In the genomic region with DNA sequence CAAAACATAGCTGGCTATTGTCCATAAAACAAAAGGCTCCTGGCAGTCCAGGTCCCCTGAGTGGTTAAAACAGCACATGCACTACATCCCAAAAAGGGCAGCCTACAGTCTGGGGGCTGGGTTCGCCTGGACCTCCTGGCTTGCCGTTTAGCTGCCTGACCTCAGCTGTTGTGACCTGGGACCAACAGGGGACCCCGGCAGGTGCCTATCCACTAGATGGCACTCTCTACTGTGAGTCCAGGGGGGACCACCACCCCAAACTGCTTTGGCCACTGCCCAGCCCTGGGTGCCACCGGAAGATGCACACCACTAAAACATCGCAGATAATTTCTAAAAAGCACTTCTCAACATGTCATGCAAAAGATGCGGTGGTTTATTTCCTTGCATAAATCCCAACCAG, we compare ENCODE assay signal across 1 cellular context.
TF ChIP-seq lines count a peak whose summit lies in the region.

No MANE protein-coding gene starts in this region.

TF ChIP-seq in HepG2, 621 proteins besides CTCF, POLR2A, EP300 and RAD21:
- no peak for TF ChIP-seq ZC3H4 (CRISPR knock-in tag; IDR thresholded peaks at IDR 0.05; ENCODE audit: borderline replicate concordance)
- TF ChIP-seq PHF5A (CRISPR knock-in tag; IDR thresholded peaks at IDR 0.05; ENCODE audit: low read depth, unreplicated experiment), result no peak
- TF ChIP-seq ATF1 (CRISPR knock-in tag; IDR thresholded peaks at IDR 0.05), result no peak
- TF ChIP-seq ZNF550 (CRISPR knock-in tag; IDR thresholded peaks at IDR 0.05; ENCODE audit: borderline replicate concordance), result no peak
- TF ChIP-seq THRA (CRISPR knock-in tag; IDR thresholded peaks at IDR 0.05; ENCODE audit: borderline replicate concordance), result peak; percentile 17; the same call in 1 of the 2 replicates
- TF ChIP-seq RXRB (CRISPR knock-in tag; IDR thresholded peaks at IDR 0.05; ENCODE audit: borderline replicate concordance), result 0 out of 2 replicates have a peak, but pooled peaks have one; percentile 21
- TF ChIP-seq MAF1 (CRISPR knock-in tag; IDR thresholded peaks at IDR 0.05; ENCODE audit: borderline replicate concordance), result no peak
- TF ChIP-seq ZNF205 (CRISPR knock-in tag; IDR thresholded peaks at IDR 0.05), result no peak
- TF ChIP-seq SMAD3 (CRISPR knock-in tag; IDR thresholded peaks at IDR 0.05), result no peak
- TF ChIP-seq ZNF329 (CRISPR knock-in tag; IDR thresholded peaks at IDR 0.05; ENCODE audit: low read depth), result no peak
- TF ChIP-seq ZNF850 (CRISPR knock-in tag; conservative IDR thresholded peaks at IDR 0.05), result no peak
- peak; percentile 48 for TF ChIP-seq SMC3 (IDR thresholded peaks at IDR 0.05; ENCODE audit: low read length)
- peak; percentile 81 for TF ChIP-seq STAG1 (CRISPR knock-in tag; IDR thresholded peaks at IDR 0.05)
